ENCODE assay signal across 2 cellular contexts in genomic region chr22:21923163-21923561, GRCh38.
TF ChIP-seq lines count a peak whose summit lies in the region.

No MANE protein-coding gene starts in this region.

TF ChIP-seq in WTC11, 78 proteins besides CTCF, POLR2A, EP300 and RAD21:
- TF ChIP-seq PRDM15 (CRISPR knock-in tag; IDR thresholded peaks at IDR 0.05) = peak; percentile 58
- TF ChIP-seq EMX1 (CRISPR knock-in tag; IDR thresholded peaks at IDR 0.05) = no peak

TF ChIP-seq in H1, 55 proteins besides CTCF, POLR2A, EP300 and RAD21:
- no peak for TF ChIP-seq RXRA (IDR thresholded peaks at IDR 0.05; ENCODE audit: insufficient read depth, low read depth, low read length)
- TF ChIP-seq RFX5 (IDR thresholded peaks at IDR 0.05; ENCODE audit: borderline replicate concordance, low read depth, low read length) = no peak
- no peak for TF ChIP-seq BACH1 (IDR thresholded peaks at IDR 0.05; ENCODE audit: low read length)
- TF ChIP-seq KDM1A (IDR thresholded peaks at IDR 0.05; ENCODE audit: borderline replicate concordance, low read length) = no peak
- no peak for TF ChIP-seq BRCA1 (IDR thresholded peaks at IDR 0.05; ENCODE audit: low read depth, low read length)
- no peak for TF ChIP-seq TAF7 (optimal IDR thresholded peaks at IDR 0.05; ENCODE audit: borderline replicate concordance, low read depth, low read length)
- TF ChIP-seq JUN (IDR thresholded peaks at IDR 0.05; ENCODE audit: low read depth, low read length) = no peak
- TF ChIP-seq POU5F1 (IDR thresholded peaks at IDR 0.05; ENCODE audit: low read depth, low read length) = no peak
- no peak for TF ChIP-seq KDM4A (IDR thresholded peaks at IDR 0.05; ENCODE audit: low read depth, low read length, severe bottlenecking)
- no peak for TF ChIP-seq SAP30 (IDR thresholded peaks at IDR 0.05; ENCODE audit: insufficient read depth, insufficient replicate concordance, low read length)
- TF ChIP-seq USF2 (IDR thresholded peaks at IDR 0.05; ENCODE audit: low read length) = no peak
- no peak for TF ChIP-seq HDAC6 (IDR thresholded peaks at IDR 0.05; ENCODE audit: low read depth, low read length)
- TF ChIP-seq BCL11A (IDR thresholded peaks at IDR 0.05; ENCODE audit: low read depth in 2 of 2, low read length in 2 of 2) = no peak
- no peak for TF ChIP-seq CREB1 (IDR thresholded peaks at IDR 0.05)
- TF ChIP-seq TAF1 (IDR thresholded peaks at IDR 0.05; ENCODE audit: low read depth, low read length) = no peak
- TF ChIP-seq JUND (IDR thresholded peaks at IDR 0.05; ENCODE audit: low read length) = no peak
- TF ChIP-seq SP2 (IDR thresholded peaks at IDR 0.05; ENCODE audit: low read length) = no peak
- TF ChIP-seq MAX (IDR thresholded peaks at IDR 0.05) = no peak
- TF ChIP-seq GTF2F1 (IDR thresholded peaks at IDR 0.05; ENCODE audit: borderline replicate concordance, low read depth, low read length) = no peak
- TF ChIP-seq SP1 (IDR thresholded peaks at IDR 0.05; ENCODE audit: low read depth, low read length) = no peak
